ENCODE assay signal across 7 cellular contexts in genomic region chrY:56685381-56685780, GRCh38.
DNase-seq lines count a peak whose midpoint lies in the region; ATAC-seq, FAIRE-seq and TF ChIP-seq lines count a peak whose summit lies in the region.
"Not testable (repeated sequence)": the region's sequence is repeated elsewhere in the genome, so short reads cannot be mapped to it uniquely, and the experiment has no call there.

No MANE protein-coding gene starts in this region.

- H3K4me1 Mint-ChIP-seq in activated B cell treated with CpG ODN at 0.5 μM for 24 hours; activated T-helper 2 cell treated with anti-CD3 and anti-CD28 coated beads, Interferon-gamma antibody, Interleukin-2, Interleukin-4, amounts not matched to agents 10 μg/mL and 5 μg/mL and 100 μg/mL, durations not matched to agents 14 hours and 24 hours and 36 hours (ENCODE audit: low read depth); effector memory CD8-positive, alpha-beta T cell (ENCODE audit: low read depth in 2 of 2); stimulated activated naive CD8-positive, alpha-beta T cell treated with anti-CD3 and anti-CD28 coated beads, Interleukin-15, amount 100 ng/mL, for 72 hours: not testable (repeated sequence)

- H3K9me3 ChIP-seq in A549; GM12878 (replicated peaks; ENCODE audit: control insufficient read depth, insufficient read depth, low read length); HepG2 (ENCODE audit: low read length): not testable (repeated sequence)

- not testable (repeated sequence) for H3K4me3 ChIP-seq in A549; GM12878; HepG2 (replicated peaks in 1 of 3; ENCODE audit: insufficient read depth in 1 of 3, low read depth in 2 of 3, low read length in 3 of 3)

- not testable (repeated sequence) for ATAC-seq in A549; activated B cell treated with CpG ODN at 0.5 μM for 24 hours (ENCODE audit: low read depth); GM12878; effector memory CD8-positive, alpha-beta T cell (replicated peaks); HepG2; stimulated activated naive CD8-positive, alpha-beta T cell treated with anti-CD3 and anti-CD28 coated beads, Interleukin-15, amount 100 ng/mL, for 72 hours

- not testable (repeated sequence) for H4K20me1 ChIP-seq in GM12878 (ENCODE audit: control insufficient read depth, insufficient read depth); HepG2 (ENCODE audit: insufficient read depth, low read length)

- not testable (repeated sequence) for H3K36me3 Mint-ChIP-seq in activated B cell treated with CpG ODN at 0.5 μM for 24 hours (ENCODE audit: low read depth); activated T-helper 2 cell treated with anti-CD3 and anti-CD28 coated beads, Interferon-gamma antibody, Interleukin-2, Interleukin-4, amounts not matched to agents 10 μg/mL and 5 μg/mL and 100 μg/mL, durations not matched to agents 14 hours and 24 hours and 36 hours (ENCODE audit: low read depth); effector memory CD8-positive, alpha-beta T cell (ENCODE audit: insufficient read depth)

- SMC1A ChIA-PET in GM12878 (lab: Charles Lee; ENCODE audit: uncharacterized antibody, unreplicated experiment) = not testable (repeated sequence)

- not testable (repeated sequence) for H3K27ac Mint-ChIP-seq in activated B cell treated with CpG ODN at 0.5 μM for 24 hours; activated T-helper 2 cell treated with anti-CD3 and anti-CD28 coated beads, Interferon-gamma antibody, Interleukin-2, Interleukin-4, amounts not matched to agents 10 μg/mL and 5 μg/mL and 100 μg/mL, durations not matched to agents 14 hours and 24 hours and 36 hours; effector memory CD8-positive, alpha-beta T cell; stimulated activated naive CD8-positive, alpha-beta T cell treated with anti-CD3 and anti-CD28 coated beads, Interleukin-15, amount 100 ng/mL, for 72 hours

- not testable (repeated sequence) for TF ChIP-seq CTCF in A549 (IDR thresholded peaks at IDR 0.05); activated B cell treated with CpG ODN at 0.5 μM for 24 hours (IDR thresholded peaks at IDR 0.05); GM12878 (IDR thresholded peaks at IDR 0.05 in 2 of 3, conservative IDR thresholded peaks at IDR 0.05 in 1 of 3; ENCODE audit: control insufficient read depth in 2 of 3, extremely low read depth in 1 of 3, insufficient read depth in 1 of 3, low read depth in 3 of 3, low read length in 3 of 3); HepG2 (CRISPR knock-in tag; IDR thresholded peaks at IDR 0.05)

- FAIRE-seq in A549 (lab: Jason Lieb, UNC); GM12878 (lab: Jason Lieb, UNC); HepG2 (lab: Jason Lieb, UNC): not testable (repeated sequence)

- H3K4me3 Mint-ChIP-seq in activated B cell treated with CpG ODN at 0.5 μM for 24 hours; activated T-helper 2 cell treated with anti-CD3 and anti-CD28 coated beads, Interferon-gamma antibody, Interleukin-2, Interleukin-4, amounts not matched to agents 10 μg/mL and 5 μg/mL and 100 μg/mL, durations not matched to agents 14 hours and 24 hours and 36 hours (ENCODE audit: low read depth); effector memory CD8-positive, alpha-beta T cell; stimulated activated naive CD8-positive, alpha-beta T cell treated with anti-CD3 and anti-CD28 coated beads, Interleukin-15, amount 100 ng/mL, for 72 hours: not testable (repeated sequence)

- not testable (repeated sequence) for H3K27ac ChIP-seq in A549; GM12878 (ENCODE audit: control insufficient read depth, insufficient read depth); HepG2 (ENCODE audit: extremely low read length, insufficient read depth, low read length)

- not testable (repeated sequence) for H2AFZ ChIP-seq in GM12878 (ENCODE audit: control insufficient read depth, low read depth, low read length); HepG2 (ENCODE audit: low read length)

- H3K4me2 ChIP-seq in A549; GM12878 (ENCODE audit: control insufficient read depth, insufficient read depth); HepG2 (ENCODE audit: low read depth, low read length): not testable (repeated sequence)

- POLR2A ChIA-PET in A549 (lab: Yijun Ruan, JAX); activated B cell treated with CpG ODN at 0.5 μM for 24 hours (lab: Charles Lee); GM12878 (lab: Charles Lee); HepG2 (lab: Yijun Ruan, JAX): not testable (repeated sequence)

- not testable (repeated sequence) for H3K36me3 ChIP-seq in GM12878 (ENCODE audit: control insufficient read depth in 2 of 2, insufficient read depth in 2 of 2, low read length in 1 of 2); HepG2 (replicated peaks in 1 of 2; ENCODE audit: control insufficient read depth in 1 of 2, insufficient read depth in 2 of 2, low read length in 2 of 2)

- H3K9ac ChIP-seq in GM12878 (ENCODE audit: control insufficient read depth, insufficient read depth, low read length); HepG2 (ENCODE audit: insufficient read depth, low read depth, low read length): not testable (repeated sequence)

- WGBS in A549 (ENCODE audit: missing lambda C conversion rate) = 2% methylated on average over 2 of the region's 6 CpGs
- no CpG with 5 or more reads among the region's 6 CpGs for WGBS in GM12878 (ENCODE audit: insufficient coverage, insufficient replicate concordance, low lambda C conversion rate, missing lambda C conversion rate)
- WGBS in HepG2 (ENCODE audit: low lambda C conversion rate) = 2% methylated on average over 2 of the region's 6 CpGs

- not testable (repeated sequence) for BruUV-seq in GM12878 (replicated peaks; lab: Mats Ljungman, UMichigan); HepG2 (replicated peaks; lab: Mats Ljungman, UMichigan)

- intact Hi-C loops in activated B cell treated with CpG ODN at 0.5 μM for 24 hours (cut with micrococcal nuclease); activated T-helper 2 cell treated with anti-CD3 and anti-CD28 coated beads, Interferon-gamma antibody, Interleukin-2, Interleukin-4, amounts not matched to agents 10 μg/mL and 5 μg/mL and 100 μg/mL, durations not matched to agents 14 hours and 24 hours and 36 hours (cut with micrococcal nuclease); GM12878 (cut with micrococcal nuclease; ENCODE audit: unreplicated experiment); HepG2 (cut with micrococcal nuclease; ENCODE audit: unreplicated experiment): not testable (repeated sequence)

- not testable (repeated sequence) for H3K27me3 ChIP-seq in GM12878 (replicated peaks in 1 of 2; ENCODE audit: control insufficient read depth in 2 of 2, insufficient read depth in 2 of 2, low read length in 1 of 2); HepG2 (ENCODE audit: control insufficient read depth in 1 of 2, insufficient read depth in 2 of 2, low read length in 2 of 2)

- not testable (repeated sequence) for TF ChIP-seq POLR2A in A549 (IDR thresholded peaks at IDR 0.05; ENCODE audit: low read length); GM12878 (IDR thresholded peaks at IDR 0.05; ENCODE audit: low read depth, low read length); HepG2 (IDR thresholded peaks at IDR 0.05; ENCODE audit: insufficient read depth in 1 of 2, low read depth in 2 of 2, low read length in 2 of 2)

- H3K9me3 Mint-ChIP-seq in activated B cell treated with CpG ODN at 0.5 μM for 24 hours; activated T-helper 2 cell treated with anti-CD3 and anti-CD28 coated beads, Interferon-gamma antibody, Interleukin-2, Interleukin-4, amounts not matched to agents 10 μg/mL and 5 μg/mL and 100 μg/mL, durations not matched to agents 14 hours and 24 hours and 36 hours; effector memory CD8-positive, alpha-beta T cell; stimulated activated naive CD8-positive, alpha-beta T cell treated with anti-CD3 and anti-CD28 coated beads, Interleukin-15, amount 100 ng/mL, for 72 hours: not testable (repeated sequence)

- not testable (repeated sequence) for H3K4me1 ChIP-seq in A549; GM12878 (ENCODE audit: control insufficient read depth, insufficient read depth, low read length); HepG2 (ENCODE audit: insufficient read depth, low read length)

- H3K27me3 Mint-ChIP-seq in activated B cell treated with CpG ODN at 0.5 μM for 24 hours; activated T-helper 2 cell treated with anti-CD3 and anti-CD28 coated beads, Interferon-gamma antibody, Interleukin-2, Interleukin-4, amounts not matched to agents 10 μg/mL and 5 μg/mL and 100 μg/mL, durations not matched to agents 14 hours and 24 hours and 36 hours (ENCODE audit: low read depth); effector memory CD8-positive, alpha-beta T cell; stimulated activated naive CD8-positive, alpha-beta T cell treated with anti-CD3 and anti-CD28 coated beads, Interleukin-15, amount 100 ng/mL, for 72 hours: not testable (repeated sequence)

- CTCF ChIA-PET in A549 (lab: Yijun Ruan, JAX); activated B cell treated with CpG ODN at 0.5 μM for 24 hours (lab: Charles Lee); GM12878 (lab: Yijun Ruan, JAX); HepG2 (lab: Yijun Ruan, JAX; ENCODE audit: low intra/inter-chr PET ratio, low total read pairs): not testable (repeated sequence)

- not testable (repeated sequence) for TF ChIP-seq EP300 in A549 (IDR thresholded peaks at IDR 0.05); GM12878 (IDR thresholded peaks at IDR 0.05; ENCODE audit: borderline replicate concordance in 1 of 2, control insufficient read depth in 1 of 2, low read depth in 2 of 2, low read length in 2 of 2); HepG2 (IDR thresholded peaks at IDR 0.05; ENCODE audit: low read depth in 2 of 2, low read length in 2 of 2); HepG2 (CRISPR knock-in tag; IDR thresholded peaks at IDR 0.05; ENCODE audit: borderline replicate concordance)

- TF ChIP-seq RAD21 in A549 (conservative IDR thresholded peaks at IDR 0.05 in 1 of 2, IDR thresholded peaks at IDR 0.05 in 1 of 2); GM12878 (IDR thresholded peaks at IDR 0.05; ENCODE audit: insufficient read depth, low read depth, low read length); HepG2 (CRISPR knock-in tag; IDR thresholded peaks at IDR 0.05): not testable (repeated sequence)

- not testable (repeated sequence) for DNase-seq in A549 (ENCODE audit: low read depth in 1 of 2, low spot score in 1 of 2); GM12878 (ENCODE audit: low read depth, low spot score); HepG2 (ENCODE audit: low spot score)
- DNase-seq in activated B cell treated with CpG ODN at 0.5 μM for 24 hours = peak; percentile 9
- DNase-seq in activated T-helper 2 cell treated with anti-CD3 and anti-CD28 coated beads, Interferon-gamma antibody, Interleukin-2, Interleukin-4, amounts not matched to agents 10 μg/mL and 5 μg/mL and 100 μg/mL, durations not matched to agents 14 hours and 24 hours and 36 hours (ENCODE audit: low spot score) = peak; percentile 25
- DNase-seq in effector memory CD8-positive, alpha-beta T cell = peak; percentile 1 to 44 (median 26)
- peak; percentile 24 to 33 for DNase-seq in stimulated activated naive CD8-positive, alpha-beta T cell treated with anti-CD3 and anti-CD28 coated beads, Interleukin-15, amount 100 ng/mL, for 72 hours

- in situ Hi-C loops in GM12878 (cut with MboI); HepG2 (cut with HindIII; ENCODE audit: extremely low pct_ligation_motif_present, low pct_unique_long_range_greater_than_20kb): not testable (repeated sequence)

- not testable (repeated sequence) for H3K79me2 ChIP-seq in GM12878 (ENCODE audit: control insufficient read depth, insufficient read depth, low read length); HepG2 (ENCODE audit: insufficient read depth, low read length)

- RAD21 ChIA-PET in GM12878 (lab: Charles Lee; ENCODE audit: unreplicated experiment) = not testable (repeated sequence)
